8 cellular contexts compared by ENCODE assay signal in genomic region chr2:227325056-227325823, GRCh38. TPM values are rescaled to one million over a fixed set of nuclear protein-coding genes. Genes with fewer than 3 reads are reported as not detected.
A peak's percentile ranks its signal among the peaks of the same experiment; 100 is the strongest.
DNase-seq lines count a peak whose midpoint lies in the region; FAIRE-seq and TF ChIP-seq lines count a peak whose summit lies in the region.

TSS of gene MFF (plus strand) at chr2:227325251. CDS start at chr2:227330666, 5,415 bp downstream.

- H3K27me3 Mint-ChIP-seq in H9 (ENCODE audit: low read depth) (no peaks in the 10 kb centered on the region), nephron (ENCODE audit: low read depth) (no peaks in the 10 kb centered on the region)
- no peaks in the 10 kb centered on the region for H3K27me3 Mint-ChIP-seq in stimulated activated naive CD8-positive, alpha-beta T cell treated with anti-CD3 and anti-CD28 coated beads, Interleukin-15, Interleukin-2, amounts not matched to agents 100 ng/mL and 50 ng/mL, for 24 hours

- H2BK20ac ChIP-seq in H9 (ENCODE audit: low read depth, low read length, poor library complexity, severe bottlenecking), result no peak within 1 kb of the TSS

- no peaks in the 10 kb centered on the region for H3K9me3 ChIP-seq in H9 (ENCODE audit: control insufficient read depth, low read depth, low read length)

- peak within 1 kb of the TSS; percentile 90 for H3K9ac ChIP-seq in H9 (ENCODE audit: extremely low read depth, insufficient read length, low read length)

- H3K56ac ChIP-seq in H9 (ENCODE audit: insufficient read length, low read depth, low read length), result no peak within 1 kb of the TSS

- no CpG with 5 or more reads among the region's 67 CpGs for WGBS in H9 (ENCODE audit: extremely low coverage, insufficient read length, low lambda C conversion rate)

- peak; percentile 95 for FAIRE-seq in G401.6 (lab: Jason Lieb, UNC)

- H2BK12ac ChIP-seq in H9 (ENCODE audit: insufficient read length, low read depth, low read length), result no peak within 1 kb of the TSS

- no peaks in the 10 kb centered on the region; the same call in 1 of the 2 replicates for H3K4me1 ChIP-seq in H9 (ENCODE audit: insufficient read depth, low read length)

- H3K14ac ChIP-seq in H9 (ENCODE audit: insufficient read depth, low read length), result peak within 1 kb of the TSS; percentile 76

- no peak within 1 kb of the TSS for H3K23ac ChIP-seq in H9 (ENCODE audit: insufficient read length, low read depth, low read length)

- H3K27me3 ChIP-seq in H9 (ENCODE audit: insufficient read depth, low read length), result no peaks in the 10 kb centered on the region

- H3K9me3 Mint-ChIP-seq in H9 (peaks cover 34 to 36% of the 10 kb centered on the region in 2 experiments), nephron (peaks cover 7% of the 10 kb centered on the region)
- H3K9me3 Mint-ChIP-seq in stimulated activated naive CD8-positive, alpha-beta T cell treated with anti-CD3 and anti-CD28 coated beads, Interleukin-15, Interleukin-2, amounts not matched to agents 100 ng/mL and 50 ng/mL, for 24 hours, result peaks cover 3% of the 10 kb centered on the region

- H3T11ph ChIP-seq in H9 (ENCODE audit: low read length), result peak within 1 kb of the TSS; percentile 79

- DNase-seq in H9 (peak; percentile 89), M059J (ENCODE audit: low read depth) (peak; percentile 88), SHP77 treated with DMSO at 0.1 percent for 48 hours (lab: John Stamatoyannopoulos, UW) (peak; percentile 83), fibroblast of the aortic adventitia (ENCODE audit: low read depth) (peak; percentile 93)
- peak; percentile 98 for DNase-seq in activated effector memory CD4-positive, alpha-beta T cell treated with anti-CD3 and anti-CD28 coated beads, Interleukin-2, amount 50 U/mL, for 16 hours

- peaks cover 2% of the 10 kb centered on the region; the same call in 1 of the 2 replicates for H3K79me2 ChIP-seq in H9 (ENCODE audit: insufficient read depth, low read length)

- no peak within 1 kb of the TSS for H4K5ac ChIP-seq in H9 (ENCODE audit: insufficient read length, low read depth, low read length)

- peak within 1 kb of the TSS; percentile 87 for H3K18ac ChIP-seq in H9 (ENCODE audit: insufficient read length, low read depth, low read length)

- H3K79me1 ChIP-seq in H9 (ENCODE audit: insufficient read depth, low read depth, low read length, poor library complexity, severe bottlenecking), result no peaks in the 10 kb centered on the region

- H4K20me1 ChIP-seq in H9 (ENCODE audit: control insufficient read depth, insufficient read depth, insufficient read length), result no peaks in the 10 kb centered on the region

- H3K4me2 ChIP-seq in H9 (ENCODE audit: insufficient read depth, insufficient read length, low read length), result peak within 1 kb of the TSS; percentile 95

- peaks cover 6% of the 10 kb centered on the region for H3K23me2 ChIP-seq in H9 (ENCODE audit: insufficient read length, low read depth, low read length, poor library complexity, severe bottlenecking)

- no peak within 1 kb of the TSS for H2BK15ac ChIP-seq in H9 (ENCODE audit: low read depth, low read length)

- TF ChIP-seq CTCF in H9 (conservative IDR thresholded peaks at IDR 0.05), result peak; percentile 50; the same call in 2 of the 3 replicates
- peak; percentile 22 for TF ChIP-seq CTCF in fibroblast of the aortic adventitia (IDR thresholded peaks at IDR 0.05; ENCODE audit: insufficient read depth, low read length)
- peak in 1 of 3 experiments; percentile 22 for TF ChIP-seq CTCF in nephron (IDR thresholded peaks at IDR 0.05; ENCODE audit: unreplicated experiment in 3 of 3)

- H3K4me1 Mint-ChIP-seq in H9 (peaks cover 33 to 38% of the 10 kb centered on the region in 2 experiments), nephron (peaks cover 27% of the 10 kb centered on the region)
- peaks cover 51% of the 10 kb centered on the region for H3K4me1 Mint-ChIP-seq in stimulated activated naive CD8-positive, alpha-beta T cell treated with anti-CD3 and anti-CD28 coated beads, Interleukin-15, Interleukin-2, amounts not matched to agents 100 ng/mL and 50 ng/mL, for 24 hours (ENCODE audit: low read depth)

- H3K36me3 Mint-ChIP-seq in H9 (ENCODE audit: insufficient read depth in 1 of 3, low read depth in 3 of 3) (peaks cover 21 to 39% (median 31%) of the 10 kb centered on the region in 3 experiments), nephron (ENCODE audit: low read depth) (peaks cover 19% of the 10 kb centered on the region)
- peaks cover 16% of the 10 kb centered on the region for H3K36me3 Mint-ChIP-seq in stimulated activated naive CD8-positive, alpha-beta T cell treated with anti-CD3 and anti-CD28 coated beads, Interleukin-15, Interleukin-2, amounts not matched to agents 100 ng/mL and 50 ng/mL, for 24 hours (ENCODE audit: low read depth)

- peak within 1 kb of the TSS; percentile 90 to 99 (median 96); a peak in 6 of 7 replicates for H3K27ac Mint-ChIP-seq in H9
- peak within 1 kb of the TSS; percentile 97 to 98 (median 97) for H3K27ac Mint-ChIP-seq in nephron
- H3K27ac Mint-ChIP-seq in stimulated activated naive CD8-positive, alpha-beta T cell treated with anti-CD3 and anti-CD28 coated beads, Interleukin-15, Interleukin-2, amounts not matched to agents 100 ng/mL and 50 ng/mL, for 24 hours, result peak within 1 kb of the TSS; percentile 89

- peak within 1 kb of the TSS; percentile 91 for H3K4me3 ChIP-seq in fibroblast of the aortic adventitia (ENCODE audit: low read depth, low read length)

- H2BK5ac ChIP-seq in H9 (ENCODE audit: insufficient read length, low read length), result no peak within 1 kb of the TSS

- H3K4ac ChIP-seq in H9 (ENCODE audit: low read depth, low read length), result no peak within 1 kb of the TSS

- H4K91ac ChIP-seq in H9 (ENCODE audit: insufficient read length, low read depth, low read length), result no peak within 1 kb of the TSS

- H2AFZ ChIP-seq in H9 (ENCODE audit: low read length), result peak within 1 kb of the TSS; percentile 96

- H3K4me3 Mint-ChIP-seq in H9, result peak within 1 kb of the TSS; percentile 93 to 94
- peak within 1 kb of the TSS; percentile 96 to 97 (median 97) for H3K4me3 Mint-ChIP-seq in nephron
- H3K4me3 Mint-ChIP-seq in stimulated activated naive CD8-positive, alpha-beta T cell treated with anti-CD3 and anti-CD28 coated beads, Interleukin-15, Interleukin-2, amounts not matched to agents 100 ng/mL and 50 ng/mL, for 24 hours, result peak within 1 kb of the TSS; percentile 93

- H2AK5ac ChIP-seq in H9 (ENCODE audit: insufficient read length, low read length), result no peak within 1 kb of the TSS

- H2BK120ac ChIP-seq in H9 (ENCODE audit: low read depth, low read length, poor library complexity, severe bottlenecking), result no peak within 1 kb of the TSS

- no peak within 1 kb of the TSS for H4K8ac ChIP-seq in H9 (replicated peaks; ENCODE audit: insufficient read length, low read depth, low read length)

- no peak within 1 kb of the TSS for H3K27ac ChIP-seq in H9 (ENCODE audit: insufficient read length, low read depth, low read length)

RNA-seq across cellular contexts. Expression of gene MFF, which starts in this region (rescaled TPM):
- total RNA-seq in H9 (2021), result 83.3 and 88.1 TPM in 2 replicates
- total RNA-seq in M059J (2014; rRNA removed; shearing (Covaris generic)), result 148 and 168 TPM in 2 replicates
- total RNA-seq in fibroblast of the aortic adventitia (ENCODE audit: low replicate concordance), result 82.3 and 96.9 TPM in 2 replicates
